ENCODE assay signal across 18 cellular contexts in genomic region chr3:48783304-48783703, GRCh38.
DNase-seq lines count a peak whose midpoint lies in the region; ATAC-seq, FAIRE-seq and TF ChIP-seq lines count a peak whose summit lies in the region.
"Had no signal": no experiment of that assay in that cellular context is flagged by ENCODE, and none has a peak within 500 bp of the region (broad histone marks: within the 10 kb centered on the region; RNA-seq: fewer than 3 reads in every experiment).

No MANE protein-coding gene starts in this region.

- DNase-seq in T-helper 17 cell = no peak
- peak; percentile 11 to 60 (median 29) for DNase-seq in K562 (ENCODE audit: extremely low read depth in 1 of 4, low spot score in 3 of 4)
- no peak for DNase-seq in neural crest cell (ENCODE audit: low read depth, low spot score)
- no peak for DNase-seq in stimulated activated effector memory CD8-positive, alpha-beta T cell treated with anti-CD3 and anti-CD28 coated beads, Interleukin-12 subunit alpha, Interleukin-12 subunit beta, amount 100 ng/mL, for 72 hours (ENCODE audit: low spot score in 2 of 2)
- DNase-seq in small intestine = no peak
- DNase-seq in activated CD4-positive, alpha-beta T cell treated with anti-CD3 and anti-CD28 coated beads for 4 hours = no peak
- DNase-seq: Calu3; CD8-positive, alpha-beta T cell; DMS 273 treated with DMSO at 0.1 percent for 48 hours; DMS53; DND-41; H9 had no signal

- POLR2A ChIA-PET in K562 (lab: Yijun Ruan, JAX) = interaction anchor here (0.9 to 1.3 kb wide), 4 partner anchors 12 to 53 kb away, joined by 3 to 4 read pairs (median 4); no protein-coding TSS in a partner anchor

- no peaks in the 10 kb centered on the region for H3K9me3 Mint-ChIP-seq in neural crest cell
- H3K9me3 Mint-ChIP-seq in stimulated activated effector memory CD8-positive, alpha-beta T cell treated with anti-CD3 and anti-CD28 coated beads, Interleukin-12 subunit alpha, Interleukin-12 subunit beta, amount 100 ng/mL, for 72 hours = no peaks in the 10 kb centered on the region
- H3K9me3 Mint-ChIP-seq: CD8-positive, alpha-beta T cell; H9 had no signal

- H3K4me3 Mint-ChIP-seq in T-helper 17 cell (no peak overlapping the region), neural crest cell (no peak overlapping the region)
- H3K4me3 Mint-ChIP-seq in stimulated activated effector memory CD8-positive, alpha-beta T cell treated with anti-CD3 and anti-CD28 coated beads, Interleukin-12 subunit alpha, Interleukin-12 subunit beta, amount 100 ng/mL, for 72 hours = no peak overlapping the region
- H3K4me3 Mint-ChIP-seq: B cell; CD8-positive, alpha-beta T cell; H9 had no signal

- CTCF ChIA-PET in K562 (lab: Yijun Ruan, JAX; ENCODE audit: low intra/inter-chr PET ratio) = interaction anchor here (0.6 kb wide), 1 partner anchor 39 kb away, joined by 3 read pairs; no protein-coding TSS in a partner anchor

- H3K4me1 Mint-ChIP-seq in T-helper 17 cell (peaks cover 2% of the 10 kb centered on the region), neural crest cell (no peaks in the 10 kb centered on the region)
- H3K4me1 Mint-ChIP-seq in stimulated activated effector memory CD8-positive, alpha-beta T cell treated with anti-CD3 and anti-CD28 coated beads, Interleukin-12 subunit alpha, Interleukin-12 subunit beta, amount 100 ng/mL, for 72 hours = no peaks in the 10 kb centered on the region
- H3K4me1 Mint-ChIP-seq: B cell, H9 had no signal

- BruUV-seq in K562 (replicated peaks; lab: Mats Ljungman, UMichigan) = no TSS peak

- no peak overlapping the region for H3K4me3 ChIP-seq in K562
- H3K4me3 ChIP-seq in small intestine (ENCODE audit: low read depth in 1 of 2, low read length in 2 of 2) = no peak overlapping the region
- H3K4me3 ChIP-seq: BLaER1 treated with 17β-estradiol and CSF1 and Interleukin-3, amounts not matched to agents 10 nM and 100 nM had no signal

- H3K36me3 Mint-ChIP-seq in T-helper 17 cell (ENCODE audit: low read depth) (peaks cover 4% of the 10 kb centered on the region), neural crest cell (ENCODE audit: low read depth) (peaks cover 5% of the 10 kb centered on the region)
- H3K36me3 Mint-ChIP-seq in stimulated activated effector memory CD8-positive, alpha-beta T cell treated with anti-CD3 and anti-CD28 coated beads, Interleukin-12 subunit alpha, Interleukin-12 subunit beta, amount 100 ng/mL, for 72 hours = peaks cover 74% of the 10 kb centered on the region

- FAIRE-seq in K562 (lab: Jason Lieb, UNC) (no peak), small intestine (lab: Jason Lieb, UNC) (no peak)
- FAIRE-seq: G401.6, GM19239, H1 had no signal

- ATAC-seq in T-helper 17 cell (no peak), K562 (peak; percentile 74), HG03196 (IDR thresholded peaks at IDR 0.05; ENCODE audit: unreplicated experiment) (no peak)
- ATAC-seq in stimulated activated effector memory CD8-positive, alpha-beta T cell treated with anti-CD3 and anti-CD28 coated beads, Interleukin-12 subunit alpha, Interleukin-12 subunit beta, amount 100 ng/mL, for 72 hours = no peak
- ATAC-seq: CD8-positive, alpha-beta T cell had no signal

- no peak overlapping the region for H2AFZ ChIP-seq in K562 (ENCODE audit: low read depth, low read length)

- no peaks in the 10 kb centered on the region for H3K79me2 ChIP-seq in K562 (ENCODE audit: control insufficient read depth, insufficient read depth, low read length)

- 27% methylated on average over 5 of the region's 6 CpGs for WGBS in K562 (ENCODE audit: insufficient coverage, low coverage, missing lambda C conversion rate)
- WGBS in small intestine, 3 donors = 86 to 96% (median 93%) methylated on average over 6 of the region's 6 CpGs

- H4K20me1 ChIP-seq in K562 (replicated peaks; ENCODE audit: control insufficient read depth, insufficient read depth, low read length) = no peaks in the 10 kb centered on the region
- H4K20me1 ChIP-seq: BLaER1 treated with 17β-estradiol and CSF1 and Interleukin-3, amounts not matched to agents 10 nM and 100 nM had no signal

- no peak for TF ChIP-seq CTCF in K562 (IDR thresholded peaks at IDR 0.05 in 2 of 3, conservative IDR thresholded peaks at IDR 0.05 in 1 of 3; ENCODE audit: insufficient read depth in 2 of 3, low read depth in 1 of 3, low read length in 3 of 3)
- no peak for TF ChIP-seq CTCF in neural crest cell (conservative IDR thresholded peaks at IDR 0.05)

- H3K36me3 ChIP-seq in K562 (ENCODE audit: control insufficient read depth, insufficient read depth, low read length) = peaks cover 36% of the 10 kb centered on the region; the same call in 1 of the 3 replicates
- peaks cover 4 to 8% of the 10 kb centered on the region in 2 donors for H3K36me3 ChIP-seq in small intestine (ENCODE audit: control insufficient read depth in 2 of 2, insufficient read depth in 2 of 2, low read length in 2 of 2)

- in situ Hi-C loops in K562 (cut with MboI) = no loop called here

- H3K27ac ChIP-seq in K562 (ENCODE audit: extremely low read depth, low read depth, low read length) = no peak overlapping the region; the same call in 2 of the 3 replicates
- no peak overlapping the region for H3K27ac ChIP-seq in small intestine (ENCODE audit: low read depth in 1 of 2, low read length in 1 of 2)
- H3K27ac ChIP-seq: BLaER1 treated with 17β-estradiol and CSF1 and Interleukin-3, amounts not matched to agents 10 nM and 100 nM had no signal

- TF ChIP-seq POLR2A in K562 (conservative IDR thresholded peaks at IDR 0.05) = no peak

- no peak overlapping the region for H3K4me2 ChIP-seq in K562 (ENCODE audit: insufficient read depth, low read length)
- H3K4me2 ChIP-seq: BLaER1 treated with 17β-estradiol and CSF1 and Interleukin-3, amounts not matched to agents 10 nM and 100 nM had no signal

- H3K4me1 ChIP-seq in K562 (replicated peaks in 1 of 2; ENCODE audit: control insufficient read depth in 2 of 2, insufficient read depth in 2 of 2, low read length in 2 of 2) (peaks cover 0 to 5% of the 10 kb centered on the region in 2 experiments; a peak in 2 of 5 replicates), small intestine (ENCODE audit: control insufficient read depth in 2 of 2, insufficient read depth in 1 of 2, low read depth in 1 of 2, low read length in 1 of 2) (no peaks in the 10 kb centered on the region)
- H3K4me1 ChIP-seq: BLaER1 treated with 17β-estradiol and CSF1 and Interleukin-3, amounts not matched to agents 10 nM and 100 nM had no signal

- peak overlapping the region; percentile 57 for H3K27ac Mint-ChIP-seq in T-helper 17 cell
- peak overlapping the region; percentile 67 for H3K27ac Mint-ChIP-seq in neural crest cell (ENCODE audit: unreplicated experiment)
- H3K27ac Mint-ChIP-seq in stimulated activated effector memory CD8-positive, alpha-beta T cell treated with anti-CD3 and anti-CD28 coated beads, Interleukin-12 subunit alpha, Interleukin-12 subunit beta, amount 100 ng/mL, for 72 hours = peak overlapping the region; percentile 0
- H3K27ac Mint-ChIP-seq: B cell; CD8-positive, alpha-beta T cell; H9 had no signal

- H3K27me3 ChIP-seq in K562 (ENCODE audit: control insufficient read depth in 2 of 2, insufficient read depth in 2 of 2, low read length in 2 of 2) (no peaks in the 10 kb centered on the region), small intestine (ENCODE audit: control insufficient read depth in 2 of 2, insufficient read depth in 2 of 2, low read length in 2 of 2) (no peaks in the 10 kb centered on the region)
- H3K27me3 ChIP-seq: BLaER1 treated with 17β-estradiol and CSF1 and Interleukin-3, amounts not matched to agents 10 nM and 100 nM had no signal

- intact Hi-C loops in K562 (cut with micrococcal nuclease) = no loop called here

- TF ChIP-seq EP300 in K562 (IDR thresholded peaks at IDR 0.05; ENCODE audit: low read length) = 0 out of 2 replicates have a peak, but pooled peaks have one; percentile 11

- no peak for TF ChIP-seq RAD21 in K562 (CRISPR knock-in tag; conservative IDR thresholded peaks at IDR 0.05 in 1 of 2, IDR thresholded peaks at IDR 0.05 in 1 of 2)

- H3K9me3 ChIP-seq in T-helper 17 cell (ENCODE audit: control insufficient read depth, low read length, poor library complexity, severe bottlenecking) (no peaks in the 10 kb centered on the region), K562 (replicated peaks; ENCODE audit: control insufficient read depth, insufficient read depth, low read depth, low read length) (no peaks in the 10 kb centered on the region), small intestine (ENCODE audit: control insufficient read depth, low read depth) (no peaks in the 10 kb centered on the region)
- H3K9me3 ChIP-seq: BLaER1 treated with 17β-estradiol and CSF1 and Interleukin-3, amounts not matched to agents 10 nM and 100 nM had no signal

- H3K27me3 Mint-ChIP-seq in T-helper 17 cell = no peaks in the 10 kb centered on the region
- no peaks in the 10 kb centered on the region for H3K27me3 Mint-ChIP-seq in neural crest cell (ENCODE audit: low read depth)
- H3K27me3 Mint-ChIP-seq: B cell had no signal

- no peaks in the 10 kb centered on the region for H3K9me1 ChIP-seq in K562 (ENCODE audit: control insufficient read depth, insufficient read depth, low read length)

- no peak overlapping the region for H3K9ac ChIP-seq in K562 (ENCODE audit: insufficient read depth in 1 of 2, low read depth in 2 of 2, low read length in 2 of 2)
- H3K9ac ChIP-seq: BLaER1 treated with 17β-estradiol and CSF1 and Interleukin-3, amounts not matched to agents 10 nM and 100 nM had no signal

TF ChIP-seq in K562, 482 proteins besides CTCF, POLR2A, EP300 and RAD21 (continues in another document):
- TF ChIP-seq ZNF384 (IDR thresholded peaks at IDR 0.05; ENCODE audit: low read depth, low read length) (peak; percentile 25; the same call in 1 of the 2 replicates), ZNF551 (CRISPR knock-in tag; IDR thresholded peaks at IDR 0.05) (no peak), ZFX (CRISPR knock-in tag; IDR thresholded peaks at IDR 0.05) (no peak), TCFL5 (CRISPR knock-in tag; conservative IDR thresholded peaks at IDR 0.05) (no peak), TAF9B (IDR thresholded peaks at IDR 0.05; ENCODE audit: partially characterized antibody) (peak; percentile 73), ZNF431 (CRISPR knock-in tag; IDR thresholded peaks at IDR 0.05) (no peak), ATF1 (CRISPR knock-in tag; IDR thresholded peaks at IDR 0.05) (no peak), ATF1 (tag; IDR thresholded peaks at IDR 0.05) (peak; percentile 56), FOSL1 (tag; conservative IDR thresholded peaks at IDR 0.05) (peak; percentile 47; the same call in 1 of the 2 replicates), HNRNPH1 (optimal IDR thresholded peaks at IDR 0.05; ENCODE audit: low read depth, low read length) (no peak)
- TF ChIP-seq, protein P1, sequence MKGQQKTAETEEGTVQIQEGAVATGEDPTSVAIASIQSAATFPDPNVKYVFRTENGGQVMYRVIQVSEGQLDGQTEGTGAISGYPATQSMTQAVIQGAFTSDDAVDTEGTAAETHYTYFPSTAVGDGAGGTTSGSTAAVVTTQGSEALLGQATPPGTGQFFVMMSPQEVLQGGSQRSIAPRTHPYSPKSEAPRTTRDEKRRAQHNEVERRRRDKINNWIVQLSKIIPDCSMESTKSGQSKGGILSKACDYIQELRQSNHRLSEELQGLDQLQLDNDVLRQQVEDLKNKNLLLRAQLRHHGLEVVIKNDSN (CRISPR knock-in tag; IDR thresholded peaks at IDR 0.05) = peak; percentile 59; the same call in 1 of the 2 replicates

Comparison
In these comparisons a context has a peak if more than half of its experiments do, and no peak if none do; other contexts are left out.
1. DNase-seq: peak in K562 (4 of 4); none in T-helper 17 cell (0 of 3), neural crest cell (single experiment), stimulated activated effector memory CD8-positive, alpha-beta T cell treated with anti-CD3 and anti-CD28 coated beads, Interleukin-12 subunit alpha, Interleukin-12 subunit beta, amount 100 ng/mL, for 72 hours (0 of 2), small intestine (single experiment) and activated CD4-positive, alpha-beta T cell treated with anti-CD3 and anti-CD28 coated beads for 4 hours (0 of 2).
2. H3K27ac Mint-ChIP-seq: peak in every context shown above with its lines; median percentile 67 in neural crest cell; 57 in T-helper 17 cell; 0 in stimulated activated effector memory CD8-positive, alpha-beta T cell treated with anti-CD3 and anti-CD28 coated beads, Interleukin-12 subunit alpha, Interleukin-12 subunit beta, amount 100 ng/mL, for 72 hours.